8 cellular contexts compared by ENCODE assay signal in the genomic region with DNA sequence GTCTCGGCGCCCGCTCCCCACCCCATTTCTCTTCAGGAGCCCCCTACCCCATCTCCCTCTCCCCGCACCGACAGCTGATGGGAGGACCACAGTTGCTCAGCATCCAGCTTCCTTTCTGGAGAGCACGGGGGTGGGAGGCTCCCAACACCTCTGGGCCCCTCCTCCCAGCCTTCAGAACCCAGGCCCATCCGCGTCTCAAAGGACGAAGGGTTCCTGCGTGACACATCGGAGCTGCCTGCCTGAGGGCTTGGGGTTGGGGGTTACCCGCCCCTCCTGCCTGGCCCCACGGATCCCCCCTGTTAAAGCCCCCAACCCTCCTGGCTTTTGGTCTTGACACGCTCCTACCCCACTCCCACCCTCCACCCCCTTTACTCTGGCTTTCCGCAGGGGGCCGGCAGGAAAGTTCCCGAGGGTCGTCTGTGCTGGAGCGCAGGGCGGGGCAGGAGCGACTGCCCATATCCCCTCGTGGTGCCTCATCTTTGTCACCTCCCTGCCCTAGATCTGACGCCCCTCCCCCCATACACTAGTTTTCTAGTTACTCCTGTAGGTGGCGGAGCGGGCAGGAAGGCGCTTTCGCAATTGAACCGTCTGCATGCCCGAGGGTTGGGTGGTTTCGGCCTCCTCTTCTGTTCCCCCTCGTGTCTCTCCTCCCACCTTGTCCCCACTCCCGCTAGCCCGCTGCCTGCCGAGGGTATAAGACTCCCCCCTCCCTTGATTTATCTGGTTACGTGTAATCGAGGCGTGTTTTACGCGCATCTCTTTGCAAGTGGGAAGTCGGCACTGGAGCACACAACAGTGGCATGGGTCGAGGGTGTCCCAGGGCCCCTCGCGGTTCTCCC. TPM values are rescaled to one million over a fixed set of nuclear protein-coding genes. Genes with fewer than 3 reads are reported as not detected.
A peak's percentile ranks its signal among the peaks of the same experiment; 100 is the strongest.
DNase-seq lines count a peak whose midpoint lies in the region; ATAC-seq and TF ChIP-seq lines count a peak whose summit lies in the region.

No MANE protein-coding gene starts in this region.

- peaks cover 22% of the 10 kb centered on the region for H3K36me3 ChIP-seq in ectodermal cell (ENCODE audit: control insufficient read depth, insufficient read depth, low read length)
- peaks cover 34% of the 10 kb centered on the region for H3K36me3 ChIP-seq in lower lobe of right lung

- H3K9me3 ChIP-seq in ectodermal cell (ENCODE audit: control insufficient read depth, low read length) (no peaks in the 10 kb centered on the region), lower lobe of right lung (no peaks in the 10 kb centered on the region)

- H3K4me3 ChIP-seq in ectodermal cell (ENCODE audit: insufficient read depth, low read depth, low read length) (peak overlapping the region; percentile 98), lower lobe of right lung (peak overlapping the region; percentile 100)

- H3K27ac ChIP-seq in ectodermal cell (ENCODE audit: insufficient read depth, low read depth, low read length, poor library complexity, severe bottlenecking) = no peak overlapping the region
- H3K27ac ChIP-seq in lower lobe of right lung = peak overlapping the region; percentile 92

- CTCF ChIA-PET in activated CD8-positive, alpha-beta T cell treated with anti-CD3 and anti-CD28 coated beads for 36 hours (lab: Charles Lee) = interaction anchor here (0.6 to 3.6 kb wide), 65 partner anchors 9 to 579 kb away, joined by 3 to 74 read pairs (median 5); a partner anchor contains a TSS

- H3K4me3 Mint-ChIP-seq in activated CD8-positive, alpha-beta T cell treated with anti-CD3 and anti-CD28 coated beads for 36 hours = peak overlapping the region; percentile 92

- intact Hi-C loops in activated CD8-positive, alpha-beta T cell treated with anti-CD3 and anti-CD28 coated beads for 36 hours (cut with micrococcal nuclease) = loop anchor here (5.0 kb wide), 2 partner anchors 114 to 116 kb away; no protein-coding TSS in a partner anchor
- intact Hi-C loops in lower lobe of right lung (cut with DNase I) = loop anchor here (2.0 kb wide), 1 partner anchor 113 kb away; no protein-coding TSS in a partner anchor

- H3K27me3 Mint-ChIP-seq in activated CD8-positive, alpha-beta T cell treated with anti-CD3 and anti-CD28 coated beads for 36 hours = peaks cover 20% of the 10 kb centered on the region

- DNase-seq in ACHN (peak; percentile 52), NCI-H526 treated with DMSO at 0.1 percent for 48 hours (lab: John Stamatoyannopoulos, UW) (peak; percentile 5), lower lobe of right lung (peak; percentile 90)
- DNase-seq in activated CD8-positive, alpha-beta T cell treated with anti-CD3 and anti-CD28 coated beads for 36 hours = peak; percentile 96
- DNase-seq in stimulated activated CD4-positive, alpha-beta T cell treated with anti-CD3 and anti-CD28 coated beads, Interleukin-4, amount 100 ng/mL, for 4 hours = peak; percentile 73 to 84

- H3K4me1 ChIP-seq in ectodermal cell (ENCODE audit: control insufficient read depth, insufficient read depth, low read length) (peaks cover 3% of the 10 kb centered on the region), lower lobe of right lung (peaks cover 14% of the 10 kb centered on the region)

- H3K27ac Mint-ChIP-seq in activated CD8-positive, alpha-beta T cell treated with anti-CD3 and anti-CD28 coated beads for 36 hours = peak overlapping the region; percentile 95

- 24 to 25% methylated on average over 43 of the region's 43 CpGs for WGBS in ectodermal cell, 2 experiments

- in situ Hi-C loops in ACHN (cut with HindIII; ENCODE audit: low pct_ligation_motif_present, low pct_unique_long_range_greater_than_20kb, low sequenced_read_pairs) = no loop called here

- TF ChIP-seq CTCF in activated CD8-positive, alpha-beta T cell treated with anti-CD3 and anti-CD28 coated beads for 36 hours (IDR thresholded peaks at IDR 0.05) = peak; percentile 68
- peak; percentile 45 for TF ChIP-seq CTCF in lower lobe of right lung (IDR thresholded peaks at IDR 0.05)

- peaks cover 46% of the 10 kb centered on the region for H3K4me1 Mint-ChIP-seq in activated CD8-positive, alpha-beta T cell treated with anti-CD3 and anti-CD28 coated beads for 36 hours (ENCODE audit: low read depth)

- POLR2A ChIA-PET in activated CD8-positive, alpha-beta T cell treated with anti-CD3 and anti-CD28 coated beads for 36 hours (lab: Charles Lee) = interaction anchor here (0.7 to 1.9 kb wide), 8 partner anchors 13 to 113 kb away, joined by 3 to 6 read pairs (median 4); a partner anchor contains a TSS

- H3K36me3 Mint-ChIP-seq in activated CD8-positive, alpha-beta T cell treated with anti-CD3 and anti-CD28 coated beads for 36 hours (ENCODE audit: low read depth) = peaks cover 15% of the 10 kb centered on the region

- peak; percentile 71 for ATAC-seq in activated CD8-positive, alpha-beta T cell treated with anti-CD3 and anti-CD28 coated beads for 36 hours
- ATAC-seq in lower lobe of right lung (peak; percentile 77 to 79), HG03457 (IDR thresholded peaks at IDR 0.05; ENCODE audit: unreplicated experiment) (no peak)

- H3K27me3 ChIP-seq in ectodermal cell (ENCODE audit: control insufficient read depth, insufficient read depth, low read length, poor library complexity, severe bottlenecking) = peaks cover 28% of the 10 kb centered on the region
- no peaks in the 10 kb centered on the region for H3K27me3 ChIP-seq in lower lobe of right lung (ENCODE audit: low read depth)

- peak; percentile 25 for TF ChIP-seq POLR2A in GM19099 (IDR thresholded peaks at IDR 0.05; ENCODE audit: extremely low read depth, insufficient read length, low read depth)

- no peaks in the 10 kb centered on the region for H3K9me3 Mint-ChIP-seq in activated CD8-positive, alpha-beta T cell treated with anti-CD3 and anti-CD28 coated beads for 36 hours

RNA-seq across cellular contexts. Expression of a gene that starts 0.9 kb away (rescaled TPM):
- 10 to 100 TPM; 85.0 to 85.9 TPM for total RNA-seq in activated CD8-positive, alpha-beta T cell treated with anti-CD3 and anti-CD28 coated beads for 36 hours
- polyA plus RNA-seq in ectodermal cell (2013, experiment 1 of 4) = 75.6 TPM
- polyA plus RNA-seq in ectodermal cell (2013, experiment 2 of 4) = 77.0 TPM
- 45.4 TPM for polyA plus RNA-seq in ectodermal cell (2013, experiment 3 of 4)
- polyA plus RNA-seq in ectodermal cell (2013, experiment 4 of 4) = 45.6 TPM
- 75.3 TPM for total RNA-seq in lower lobe of right lung

RNA-seq across cellular contexts. Expression of a gene that starts 4.7 kb away (rescaled TPM):
- not detected for total RNA-seq in activated CD8-positive, alpha-beta T cell treated with anti-CD3 and anti-CD28 coated beads for 36 hours
- polyA plus RNA-seq in ectodermal cell (2013, experiment 1 of 4) = not detected
- not detected for polyA plus RNA-seq in ectodermal cell (2013, experiment 2 of 4)
- not detected for polyA plus RNA-seq in ectodermal cell (2013, experiment 3 of 4)
- polyA plus RNA-seq in ectodermal cell (2013, experiment 4 of 4) = not detected
- 184 TPM for total RNA-seq in lower lobe of right lung

RNA-seq across cellular contexts. Expression of a gene that starts 12.7 kb away (rescaled TPM):
- not detected for total RNA-seq in activated CD8-positive, alpha-beta T cell treated with anti-CD3 and anti-CD28 coated beads for 36 hours
- polyA plus RNA-seq in ectodermal cell (2013, experiment 1 of 4) = not detected
- polyA plus RNA-seq in ectodermal cell (2013, experiment 2 of 4) = not detected
- polyA plus RNA-seq in ectodermal cell (2013, experiment 3 of 4) = not detected
- polyA plus RNA-seq in ectodermal cell (2013, experiment 4 of 4) = not detected
- 21.1 TPM for total RNA-seq in lower lobe of right lung

RNA-seq across cellular contexts. Expression of a gene that starts 20.4 kb away (rescaled TPM):
- total RNA-seq in activated CD8-positive, alpha-beta T cell treated with anti-CD3 and anti-CD28 coated beads for 36 hours = 1 to 10 TPM; 3.0 to 3.7 TPM
- polyA plus RNA-seq in ectodermal cell (2013, experiment 1 of 4) = not detected
- polyA plus RNA-seq in ectodermal cell (2013, experiment 2 of 4) = not detected
- not detected for polyA plus RNA-seq in ectodermal cell (2013, experiment 3 of 4)
- not detected for polyA plus RNA-seq in ectodermal cell (2013, experiment 4 of 4)
- total RNA-seq in lower lobe of right lung = 0.50 TPM

RNA-seq across cellular contexts. Expression of a gene that starts 44.6 kb away (rescaled TPM):
- total RNA-seq in activated CD8-positive, alpha-beta T cell treated with anti-CD3 and anti-CD28 coated beads for 36 hours = 10 to 100 TPM; 96.4 to 99.2 TPM
- polyA plus RNA-seq in ectodermal cell (2013, experiment 1 of 4) = 56.9 TPM
- polyA plus RNA-seq in ectodermal cell (2013, experiment 2 of 4) = 58.2 TPM
- polyA plus RNA-seq in ectodermal cell (2013, experiment 3 of 4) = 46.8 TPM
- polyA plus RNA-seq in ectodermal cell (2013, experiment 4 of 4) = 48.8 TPM
- 200 TPM for total RNA-seq in lower lobe of right lung

Comparison
In these comparisons a context has a peak if more than half of its experiments do, and no peak if none do; other contexts are left out.
1. DNase-seq: peak in every context shown above with its lines; median percentile 96 in activated CD8-positive, alpha-beta T cell treated with anti-CD3 and anti-CD28 coated beads for 36 hours; 90 in lower lobe of right lung; 78 in stimulated activated CD4-positive, alpha-beta T cell treated with anti-CD3 and anti-CD28 coated beads, Interleukin-4, amount 100 ng/mL, for 4 hours; 52 in ACHN; 5 in NCI-H526 treated with DMSO at 0.1 percent for 48 hours.
2. RNA of a gene that starts 4.7 kb away (total RNA-seq): 184 TPM in lower lobe of right lung (single experiment); not detected in activated CD8-positive, alpha-beta T cell treated with anti-CD3 and anti-CD28 coated beads for 36 hours; every median in the first group is over 100 times any median in the second.
3. RNA of a gene that starts 12.7 kb away (total RNA-seq): 21.1 TPM in lower lobe of right lung (single experiment); not detected in activated CD8-positive, alpha-beta T cell treated with anti-CD3 and anti-CD28 coated beads for 36 hours; every median in the first group is over 10 times any median in the second.